9 cellular contexts compared by ENCODE assay signal in genomic region chr10:50432206-50432605, GRCh38.
DNase-seq lines count a peak whose midpoint lies in the region; ATAC-seq and TF ChIP-seq lines count a peak whose summit lies in the region.
"Had no signal": no experiment of that assay in that cellular context is flagged by ENCODE, and none has a peak within 500 bp of the region (broad histone marks: within the 10 kb centered on the region; RNA-seq: fewer than 3 reads in every experiment).

No MANE protein-coding gene starts in this region.

- H3K4me1 ChIP-seq in thoracic aorta (ENCODE audit: control insufficient read depth in 1 of 2, low read depth in 2 of 2), result peaks cover 19 to 22% of the 10 kb centered on the region in 2 donors

- H3K9me3 ChIP-seq in thoracic aorta, result no peaks in the 10 kb centered on the region

- no peaks in the 10 kb centered on the region for H3K27me3 ChIP-seq in thoracic aorta (replicated peaks; ENCODE audit: insufficient read depth)

- intact Hi-C loops in left ventricle myocardium superior (cut with micrococcal nuclease), result no loop called here

- H3K36me3 ChIP-seq in thoracic aorta, result no peaks in the 10 kb centered on the region

- peaks cover 25% of the 10 kb centered on the region for H3K4me1 Mint-ChIP-seq in T-helper 1 cell treated with Interleukin-12 subunit alpha and Interleukin-12 subunit beta and Interleukin-4 antibody, amounts not matched to agents 30 μg/mL and 1 μg/mL, for 36 hours (ENCODE audit: low read depth)

- ATAC-seq in activated naive CD4-positive, alpha-beta T cell treated with anti-CD3 and anti-CD28 coated beads, Interleukin-2, amount 50 U/mL, for 72 hours, result peak in 1 of 2 donors; percentile 43
- ATAC-seq in HG02870 (IDR thresholded peaks at IDR 0.05; ENCODE audit: unreplicated experiment) (peak; percentile 36), thoracic aorta (ENCODE audit: insufficient number of reproducible peaks, low FRiP score, low read depth) (no peak), left ventricle myocardium superior (no peak)

- DNase-seq in activated naive CD4-positive, alpha-beta T cell treated with anti-CD3 and anti-CD28 coated beads, Interleukin-2, amount 50 U/mL, for 72 hours (ENCODE audit: low spot score in 2 of 2), result no peak
- DNase-seq in activated naive CD4-positive, alpha-beta T cell treated with Interleukin-2 at 50 U/mL for 16 hours, result no peak
- DNase-seq in thoracic aorta (ENCODE audit: low spot score), result no peak
- no peak for DNase-seq in occipital lobe (lab: John Stamatoyannopoulos, UW)
- DNase-seq in left ventricle myocardium superior, result no peak
- no peak for DNase-seq in HUDEP-2 (lab: John Stamatoyannopoulos, UW; ENCODE audit: unreplicated experiment in 76 of 76)

- no peak for TF ChIP-seq CTCF in thoracic aorta (IDR thresholded peaks at IDR 0.05)

- H3K4me3 ChIP-seq in thoracic aorta, result no peak overlapping the region

- H3K27ac Mint-ChIP-seq in activated naive CD4-positive, alpha-beta T cell treated with anti-CD3 and anti-CD28 coated beads, Interleukin-2, amount 50 U/mL, for 72 hours, result peak overlapping the region; percentile 80 to 86
- peak overlapping the region; percentile 17 for H3K27ac Mint-ChIP-seq in T-helper 1 cell treated with Interleukin-12 subunit alpha and Interleukin-12 subunit beta and Interleukin-4 antibody, amounts not matched to agents 30 μg/mL and 1 μg/mL, for 36 hours

- H3K4me3 Mint-ChIP-seq in T-helper 1 cell treated with Interleukin-12 subunit alpha and Interleukin-12 subunit beta and Interleukin-4 antibody, amounts not matched to agents 30 μg/mL and 1 μg/mL, for 36 hours, result no peak overlapping the region
- H3K4me3 Mint-ChIP-seq: activated naive CD4-positive, alpha-beta T cell treated with anti-CD3 and anti-CD28 coated beads for 36 hours had no signal

- peaks cover 3% of the 10 kb centered on the region for H3K27me3 Mint-ChIP-seq in T-helper 1 cell treated with Interleukin-12 subunit alpha and Interleukin-12 subunit beta and Interleukin-4 antibody, amounts not matched to agents 30 μg/mL and 1 μg/mL, for 36 hours (ENCODE audit: low read depth)

- H3K36me3 Mint-ChIP-seq in activated naive CD4-positive, alpha-beta T cell treated with anti-CD3 and anti-CD28 coated beads, Interleukin-2, amount 50 U/mL, for 72 hours, result peaks cover 14 to 21% of the 10 kb centered on the region in 2 donors
- H3K36me3 Mint-ChIP-seq in T-helper 1 cell treated with Interleukin-12 subunit alpha and Interleukin-12 subunit beta and Interleukin-4 antibody, amounts not matched to agents 30 μg/mL and 1 μg/mL, for 36 hours (ENCODE audit: low read depth), result peaks cover 24% of the 10 kb centered on the region

- H3K9me3 Mint-ChIP-seq in activated naive CD4-positive, alpha-beta T cell treated with anti-CD3 and anti-CD28 coated beads, Interleukin-2, amount 50 U/mL, for 72 hours, result no peaks in the 10 kb centered on the region
- no peaks in the 10 kb centered on the region for H3K9me3 Mint-ChIP-seq in T-helper 1 cell treated with Interleukin-12 subunit alpha and Interleukin-12 subunit beta and Interleukin-4 antibody, amounts not matched to agents 30 μg/mL and 1 μg/mL, for 36 hours
- H3K9me3 Mint-ChIP-seq: activated naive CD4-positive, alpha-beta T cell treated with anti-CD3 and anti-CD28 coated beads for 36 hours had no signal

- H3K27ac ChIP-seq in thoracic aorta, result peak overlapping the region; percentile 3 to 85
